8 cellular contexts compared by ENCODE assay signal in genomic region chr20:35994994-35995453, GRCh38. TPM values are rescaled to one million over a fixed set of nuclear protein-coding genes. Genes with fewer than 3 reads are reported as not detected.
DNase-seq lines count a peak whose midpoint lies in the region; ATAC-seq, FAIRE-seq and TF ChIP-seq lines count a peak whose summit lies in the region.

No MANE protein-coding gene starts in this region.

- intact Hi-C loops in right cardiac atrium (cut with DNase I) = loop anchor here in 3 of 4 donors (2.0 to 5.0 kb wide), 3 partner anchors 142 to 202 kb away; no protein-coding TSS in a partner anchor

- WGBS in right cardiac atrium = 5% methylated on average over 6 of the region's 6 CpGs

- no peak overlapping the region for H3K27ac ChIP-seq in right cardiac atrium (ENCODE audit: low read length)

- no peaks in the 10 kb centered on the region for H3K27me3 ChIP-seq in right cardiac atrium (ENCODE audit: control insufficient read depth, insufficient read depth)

- peak; percentile 98 for TF ChIP-seq CTCF in retinal pigment epithelial cell (conservative IDR thresholded peaks at IDR 0.05; ENCODE audit: low read depth, low read length)

- no peaks in the 10 kb centered on the region for H3K4me1 ChIP-seq in right cardiac atrium (ENCODE audit: control insufficient read depth, insufficient read depth, low read length)

- peak; percentile 43 for DNase-seq in GM12892 (ENCODE audit: insufficient read length)
- peak; percentile 49 for DNase-seq in NCI-H2081 treated with DMSO at 0.1 percent for 48 hours (lab: John Stamatoyannopoulos, UW)
- DNase-seq in T-helper 9 cell = peak; percentile 81
- peak in 56 of 58 donors; percentile 1 to 81 (median 44) for DNase-seq in anterior cingulate cortex (lab: John Stamatoyannopoulos, UW)
- DNase-seq in right cardiac atrium = peak; percentile 83 to 94 (median 92)
- peak; percentile 36 for DNase-seq in retinal pigment epithelial cell (ENCODE audit: low read depth)

- ATAC-seq in right cardiac atrium = peak; percentile 95 to 96
- no peak for ATAC-seq in GM19463 (IDR thresholded peaks at IDR 0.05; ENCODE audit: unreplicated experiment)
- no peak for ATAC-seq in HG02852 (IDR thresholded peaks at IDR 0.05; ENCODE audit: unreplicated experiment)

- peak; percentile 87 for FAIRE-seq in GM12892 (lab: Jason Lieb, UNC)

- no peak for TF ChIP-seq POLR2A in GM12892 (IDR thresholded peaks at IDR 0.05; ENCODE audit: low read depth, low read length)

- no peaks in the 10 kb centered on the region for H3K9me3 ChIP-seq in right cardiac atrium (ENCODE audit: control insufficient read depth, low read length)

- H3K4me3 ChIP-seq in right cardiac atrium (ENCODE audit: low read length) (no peak overlapping the region), retinal pigment epithelial cell (ENCODE audit: low read length) (no peak overlapping the region)

RNA-seq across cellular contexts. Expression of gene CNBD2, which starts 26.6 kb away (rescaled TPM):
- 2.1 TPM for polyA plus RNA-seq in GM12892 (2012; ENCODE audit: missing spikeins)
- total RNA-seq in right cardiac atrium = 1 to 10 TPM; 3.4 to 4.0 (median 3.8) TPM
- 6.0 TPM for polyA plus RNA-seq in right cardiac atrium

RNA-seq across cellular contexts. Expression of gene SCAND1, which starts 40.7 kb away (rescaled TPM):
- polyA plus RNA-seq in GM12892 (2012; ENCODE audit: missing spikeins) = 2.6 TPM
- total RNA-seq in right cardiac atrium = 10 to 100 TPM; 42.0 to 58.8 (median 44.4) TPM
- polyA plus RNA-seq in right cardiac atrium = 102 TPM

Comparison
In these comparisons a context has a peak if more than half of its experiments do, and no peak if none do; other contexts are left out.
1. DNase-seq: peak in every context shown above with its lines; median percentile 92 in right cardiac atrium; 81 in T-helper 9 cell; 49 in NCI-H2081 treated with DMSO at 0.1 percent for 48 hours; 44 in anterior cingulate cortex; 43 in GM12892; 36 in retinal pigment epithelial cell.
2. ATAC-seq: peak in right cardiac atrium (2 of 2); none in GM19463 (single experiment) and HG02852 (single experiment).